Comparison of ENCODE assay signal across 1 cellular context in the genomic region with DNA sequence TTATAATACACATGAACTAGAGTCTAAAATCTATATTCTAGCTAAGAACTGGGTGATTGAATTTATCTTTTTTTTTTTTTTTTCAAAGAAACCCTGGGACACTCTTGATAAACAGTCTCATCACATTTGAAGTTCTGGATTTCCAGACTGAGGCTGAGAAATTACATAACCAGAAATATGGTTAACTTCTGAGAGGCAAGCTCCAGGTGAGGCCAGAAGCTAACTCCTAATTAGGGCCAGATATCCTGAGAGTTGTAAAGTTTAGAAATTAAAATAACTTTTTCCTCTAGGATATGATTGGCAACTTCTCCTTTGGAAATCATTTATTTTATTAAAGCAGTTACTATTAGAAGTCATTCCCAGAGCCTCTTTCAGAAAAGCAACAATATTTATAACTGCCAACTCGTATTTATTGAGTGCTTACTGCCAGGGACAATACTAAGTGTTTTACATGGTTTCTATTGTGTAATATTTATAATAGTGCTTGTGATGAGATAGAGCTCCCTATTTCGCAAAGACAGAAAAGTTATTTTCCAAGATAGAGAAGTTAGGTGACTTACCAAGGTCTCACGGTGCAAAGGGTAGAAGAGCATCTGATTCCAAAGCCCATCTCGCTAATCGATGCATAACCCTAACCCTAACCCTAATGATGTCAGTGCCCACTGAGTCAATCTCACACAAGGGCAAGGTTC.
TF ChIP-seq lines count a peak whose summit lies in the region.

No MANE protein-coding gene starts in this region.

TF ChIP-seq in HepG2, 621 proteins besides CTCF, POLR2A, EP300 and RAD21 (continued from another document and continues in another):
- TF ChIP-seq, protein P1, sequence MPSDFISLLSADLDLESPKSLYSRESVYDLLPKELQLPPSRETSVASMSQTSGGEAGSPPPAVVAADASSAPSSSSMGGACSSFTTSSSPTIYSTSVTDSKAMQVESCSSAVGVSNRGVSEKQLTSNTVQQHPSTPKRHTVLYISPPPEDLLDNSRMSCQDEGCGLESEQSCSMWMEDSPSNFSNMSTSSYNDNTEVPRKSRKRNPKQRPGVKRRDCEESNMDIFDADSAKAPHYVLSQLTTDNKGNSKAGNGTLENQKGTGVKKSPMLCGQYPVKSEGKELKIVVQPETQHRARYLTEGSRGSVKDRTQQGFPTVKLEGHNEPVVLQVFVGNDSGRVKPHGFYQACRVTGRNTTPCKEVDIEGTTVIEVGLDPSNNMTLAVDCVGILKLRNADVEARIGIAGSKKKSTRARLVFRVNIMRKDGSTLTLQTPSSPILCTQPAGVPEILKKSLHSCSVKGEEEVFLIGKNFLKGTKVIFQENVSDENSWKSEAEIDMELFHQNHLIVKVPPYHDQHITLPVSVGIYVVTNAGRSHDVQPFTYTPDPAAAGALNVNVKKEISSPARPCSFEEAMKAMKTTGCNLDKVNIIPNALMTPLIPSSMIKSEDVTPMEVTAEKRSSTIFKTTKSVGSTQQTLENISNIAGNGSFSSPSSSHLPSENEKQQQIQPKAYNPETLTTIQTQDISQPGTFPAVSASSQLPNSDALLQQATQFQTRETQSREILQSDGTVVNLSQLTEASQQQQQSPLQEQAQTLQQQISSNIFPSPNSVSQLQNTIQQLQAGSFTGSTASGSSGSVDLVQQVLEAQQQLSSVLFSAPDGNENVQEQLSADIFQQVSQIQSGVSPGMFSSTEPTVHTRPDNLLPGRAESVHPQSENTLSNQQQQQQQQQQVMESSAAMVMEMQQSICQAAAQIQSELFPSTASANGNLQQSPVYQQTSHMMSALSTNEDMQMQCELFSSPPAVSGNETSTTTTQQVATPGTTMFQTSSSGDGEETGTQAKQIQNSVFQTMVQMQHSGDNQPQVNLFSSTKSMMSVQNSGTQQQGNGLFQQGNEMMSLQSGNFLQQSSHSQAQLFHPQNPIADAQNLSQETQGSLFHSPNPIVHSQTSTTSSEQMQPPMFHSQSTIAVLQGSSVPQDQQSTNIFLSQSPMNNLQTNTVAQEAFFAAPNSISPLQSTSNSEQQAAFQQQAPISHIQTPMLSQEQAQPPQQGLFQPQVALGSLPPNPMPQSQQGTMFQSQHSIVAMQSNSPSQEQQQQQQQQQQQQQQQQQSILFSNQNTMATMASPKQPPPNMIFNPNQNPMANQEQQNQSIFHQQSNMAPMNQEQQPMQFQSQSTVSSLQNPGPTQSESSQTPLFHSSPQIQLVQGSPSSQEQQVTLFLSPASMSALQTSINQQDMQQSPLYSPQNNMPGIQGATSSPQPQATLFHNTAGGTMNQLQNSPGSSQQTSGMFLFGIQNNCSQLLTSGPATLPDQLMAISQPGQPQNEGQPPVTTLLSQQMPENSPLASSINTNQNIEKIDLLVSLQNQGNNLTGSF (CRISPR knock-in tag; IDR thresholded peaks at IDR 0.05) = no peak
- peak; percentile 86 for TF ChIP-seq SIX4 (CRISPR knock-in tag; IDR thresholded peaks at IDR 0.05)
- TF ChIP-seq, protein P2, sequence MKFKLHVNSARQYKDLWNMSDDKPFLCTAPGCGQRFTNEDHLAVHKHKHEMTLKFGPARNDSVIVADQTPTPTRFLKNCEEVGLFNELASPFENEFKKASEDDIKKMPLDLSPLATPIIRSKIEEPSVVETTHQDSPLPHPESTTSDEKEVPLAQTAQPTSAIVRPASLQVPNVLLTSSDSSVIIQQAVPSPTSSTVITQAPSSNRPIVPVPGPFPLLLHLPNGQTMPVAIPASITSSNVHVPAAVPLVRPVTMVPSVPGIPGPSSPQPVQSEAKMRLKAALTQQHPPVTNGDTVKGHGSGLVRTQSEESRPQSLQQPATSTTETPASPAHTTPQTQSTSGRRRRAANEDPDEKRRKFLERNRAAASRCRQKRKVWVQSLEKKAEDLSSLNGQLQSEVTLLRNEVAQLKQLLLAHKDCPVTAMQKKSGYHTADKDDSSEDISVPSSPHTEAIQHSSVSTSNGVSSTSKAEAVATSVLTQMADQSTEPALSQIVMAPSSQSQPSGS (CRISPR knock-in tag; IDR thresholded peaks at IDR 0.05) = peak; percentile 100
- peak; percentile 77; the same call in 1 of the 2 replicates for TF ChIP-seq RFXAP (CRISPR knock-in tag; IDR thresholded peaks at IDR 0.05; ENCODE audit: borderline replicate concordance)
- TF ChIP-seq, protein P3, sequence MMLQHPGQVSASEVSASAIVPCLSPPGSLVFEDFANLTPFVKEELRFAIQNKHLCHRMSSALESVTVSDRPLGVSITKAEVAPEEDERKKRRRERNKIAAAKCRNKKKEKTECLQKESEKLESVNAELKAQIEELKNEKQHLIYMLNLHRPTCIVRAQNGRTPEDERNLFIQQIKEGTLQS (CRISPR knock-in tag; IDR thresholded peaks at IDR 0.05) = peak; percentile 94
- TF ChIP-seq SOX5 (CRISPR knock-in tag; IDR thresholded peaks at IDR 0.05; ENCODE audit: borderline replicate concordance) = peak; percentile 90
- no peak for TF ChIP-seq SRSF9 (IDR thresholded peaks at IDR 0.05; ENCODE audit: borderline replicate concordance, insufficient read depth, low read depth, low read length, poor library complexity, severe bottlenecking)
- TF ChIP-seq, protein P4, sequence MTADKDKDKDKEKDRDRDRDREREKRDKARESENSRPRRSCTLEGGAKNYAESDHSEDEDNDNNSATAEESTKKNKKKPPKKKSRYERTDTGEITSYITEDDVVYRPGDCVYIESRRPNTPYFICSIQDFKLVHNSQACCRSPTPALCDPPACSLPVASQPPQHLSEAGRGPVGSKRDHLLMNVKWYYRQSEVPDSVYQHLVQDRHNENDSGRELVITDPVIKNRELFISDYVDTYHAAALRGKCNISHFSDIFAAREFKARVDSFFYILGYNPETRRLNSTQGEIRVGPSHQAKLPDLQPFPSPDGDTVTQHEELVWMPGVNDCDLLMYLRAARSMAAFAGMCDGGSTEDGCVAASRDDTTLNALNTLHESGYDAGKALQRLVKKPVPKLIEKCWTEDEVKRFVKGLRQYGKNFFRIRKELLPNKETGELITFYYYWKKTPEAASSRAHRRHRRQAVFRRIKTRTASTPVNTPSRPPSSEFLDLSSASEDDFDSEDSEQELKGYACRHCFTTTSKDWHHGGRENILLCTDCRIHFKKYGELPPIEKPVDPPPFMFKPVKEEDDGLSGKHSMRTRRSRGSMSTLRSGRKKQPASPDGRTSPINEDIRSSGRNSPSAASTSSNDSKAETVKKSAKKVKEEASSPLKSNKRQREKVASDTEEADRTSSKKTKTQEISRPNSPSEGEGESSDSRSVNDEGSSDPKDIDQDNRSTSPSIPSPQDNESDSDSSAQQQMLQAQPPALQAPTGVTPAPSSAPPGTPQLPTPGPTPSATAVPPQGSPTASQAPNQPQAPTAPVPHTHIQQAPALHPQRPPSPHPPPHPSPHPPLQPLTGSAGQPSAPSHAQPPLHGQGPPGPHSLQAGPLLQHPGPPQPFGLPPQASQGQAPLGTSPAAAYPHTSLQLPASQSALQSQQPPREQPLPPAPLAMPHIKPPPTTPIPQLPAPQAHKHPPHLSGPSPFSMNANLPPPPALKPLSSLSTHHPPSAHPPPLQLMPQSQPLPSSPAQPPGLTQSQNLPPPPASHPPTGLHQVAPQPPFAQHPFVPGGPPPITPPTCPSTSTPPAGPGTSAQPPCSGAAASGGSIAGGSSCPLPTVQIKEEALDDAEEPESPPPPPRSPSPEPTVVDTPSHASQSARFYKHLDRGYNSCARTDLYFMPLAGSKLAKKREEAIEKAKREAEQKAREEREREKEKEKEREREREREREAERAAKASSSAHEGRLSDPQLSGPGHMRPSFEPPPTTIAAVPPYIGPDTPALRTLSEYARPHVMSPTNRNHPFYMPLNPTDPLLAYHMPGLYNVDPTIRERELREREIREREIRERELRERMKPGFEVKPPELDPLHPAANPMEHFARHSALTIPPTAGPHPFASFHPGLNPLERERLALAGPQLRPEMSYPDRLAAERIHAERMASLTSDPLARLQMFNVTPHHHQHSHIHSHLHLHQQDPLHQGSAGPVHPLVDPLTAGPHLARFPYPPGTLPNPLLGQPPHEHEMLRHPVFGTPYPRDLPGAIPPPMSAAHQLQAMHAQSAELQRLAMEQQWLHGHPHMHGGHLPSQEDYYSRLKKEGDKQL (CRISPR knock-in tag; IDR thresholded peaks at IDR 0.05; ENCODE audit: low read depth) = peak; percentile 90
- no peak for TF ChIP-seq ZNF138 (CRISPR knock-in tag; IDR thresholded peaks at IDR 0.05; ENCODE audit: low read depth)
- peak; percentile 85; the same call in 1 of the 2 replicates for TF ChIP-seq HOXD1 (CRISPR knock-in tag; IDR thresholded peaks at IDR 0.05)
- TF ChIP-seq, protein P5, sequence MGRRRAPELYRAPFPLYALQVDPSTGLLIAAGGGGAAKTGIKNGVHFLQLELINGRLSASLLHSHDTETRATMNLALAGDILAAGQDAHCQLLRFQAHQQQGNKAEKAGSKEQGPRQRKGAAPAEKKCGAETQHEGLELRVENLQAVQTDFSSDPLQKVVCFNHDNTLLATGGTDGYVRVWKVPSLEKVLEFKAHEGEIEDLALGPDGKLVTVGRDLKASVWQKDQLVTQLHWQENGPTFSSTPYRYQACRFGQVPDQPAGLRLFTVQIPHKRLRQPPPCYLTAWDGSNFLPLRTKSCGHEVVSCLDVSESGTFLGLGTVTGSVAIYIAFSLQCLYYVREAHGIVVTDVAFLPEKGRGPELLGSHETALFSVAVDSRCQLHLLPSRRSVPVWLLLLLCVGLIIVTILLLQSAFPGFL (CRISPR knock-in tag; IDR thresholded peaks at IDR 0.05) = no peak
- TF ChIP-seq, protein P6, sequence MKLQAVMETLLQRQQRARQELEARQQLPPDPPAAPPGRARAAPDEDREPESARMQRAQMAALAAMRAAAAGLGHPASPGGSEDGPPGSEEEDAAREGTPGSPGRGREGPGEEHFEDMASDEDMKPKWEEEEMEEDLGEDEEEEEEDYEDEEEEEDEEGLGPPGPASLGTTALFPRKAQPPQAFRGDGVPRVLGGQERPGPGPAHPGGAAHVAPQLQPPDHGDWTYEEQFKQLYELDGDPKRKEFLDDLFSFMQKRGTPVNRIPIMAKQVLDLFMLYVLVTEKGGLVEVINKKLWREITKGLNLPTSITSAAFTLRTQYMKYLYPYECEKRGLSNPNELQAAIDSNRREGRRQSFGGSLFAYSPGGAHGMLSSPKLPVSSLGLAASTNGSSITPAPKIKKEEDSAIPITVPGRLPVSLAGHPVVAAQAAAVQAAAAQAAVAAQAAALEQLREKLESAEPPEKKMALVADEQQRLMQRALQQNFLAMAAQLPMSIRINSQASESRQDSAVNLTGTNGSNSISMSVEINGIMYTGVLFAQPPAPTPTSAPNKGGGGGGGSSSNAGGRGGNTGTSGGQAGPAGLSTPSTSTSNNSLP (IDR thresholded peaks at IDR 0.05; ENCODE audit: low read depth, low read length) = peak; percentile 95
- TF ChIP-seq, protein P7, sequence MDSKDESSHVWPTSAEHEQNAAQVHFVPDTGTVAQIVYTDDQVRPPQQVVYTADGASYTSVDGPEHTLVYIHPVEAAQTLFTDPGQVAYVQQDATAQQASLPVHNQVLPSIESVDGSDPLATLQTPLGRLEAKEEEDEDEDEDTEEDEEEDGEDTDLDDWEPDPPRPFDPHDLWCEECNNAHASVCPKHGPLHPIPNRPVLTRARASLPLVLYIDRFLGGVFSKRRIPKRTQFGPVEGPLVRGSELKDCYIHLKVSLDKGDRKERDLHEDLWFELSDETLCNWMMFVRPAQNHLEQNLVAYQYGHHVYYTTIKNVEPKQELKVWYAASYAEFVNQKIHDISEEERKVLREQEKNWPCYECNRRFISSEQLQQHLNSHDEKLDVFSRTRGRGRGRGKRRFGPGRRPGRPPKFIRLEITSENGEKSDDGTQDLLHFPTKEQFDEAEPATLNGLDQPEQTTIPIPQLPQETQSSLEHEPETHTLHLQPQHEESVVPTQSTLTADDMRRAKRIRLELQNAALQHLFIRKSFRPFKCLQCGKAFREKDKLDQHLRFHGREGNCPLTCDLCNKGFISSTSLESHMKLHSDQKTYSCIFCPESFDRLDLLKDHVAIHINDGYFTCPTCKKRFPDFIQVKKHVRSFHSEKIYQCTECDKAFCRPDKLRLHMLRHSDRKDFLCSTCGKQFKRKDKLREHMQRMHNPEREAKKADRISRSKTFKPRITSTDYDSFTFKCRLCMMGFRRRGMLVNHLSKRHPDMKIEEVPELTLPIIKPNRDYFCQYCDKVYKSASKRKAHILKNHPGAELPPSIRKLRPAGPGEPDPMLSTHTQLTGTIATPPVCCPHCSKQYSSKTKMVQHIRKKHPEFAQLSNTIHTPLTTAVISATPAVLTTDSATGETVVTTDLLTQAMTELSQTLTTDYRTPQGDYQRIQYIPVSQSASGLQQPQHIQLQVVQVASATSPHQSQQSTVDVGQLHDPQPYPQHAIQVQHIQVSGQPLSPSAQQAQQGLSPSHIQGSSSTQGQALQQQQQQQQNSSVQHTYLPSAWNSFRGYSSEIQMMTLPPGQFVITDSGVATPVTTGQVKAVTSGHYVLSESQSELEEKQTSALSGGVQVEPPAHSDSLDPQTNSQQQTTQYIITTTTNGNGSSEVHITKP (CRISPR knock-in tag; IDR thresholded peaks at IDR 0.05; ENCODE audit: low read depth) = 0 out of 2 replicates have a peak, but pooled peaks have one; percentile 60
- no peak for TF ChIP-seq ZNF326 (CRISPR knock-in tag; IDR thresholded peaks at IDR 0.05; ENCODE audit: borderline replicate concordance)
- TF ChIP-seq NR2F6 (IDR thresholded peaks at IDR 0.05) = peak; percentile 97
- peak; percentile 98 for TF ChIP-seq NR2F6 (CRISPR knock-in tag; IDR thresholded peaks at IDR 0.05)
- 0 out of 2 replicates have a peak, but pooled peaks have one; percentile 61 for TF ChIP-seq SATB2 (CRISPR knock-in tag; IDR thresholded peaks at IDR 0.05)
- TF ChIP-seq ZNF766 (CRISPR knock-in tag; IDR thresholded peaks at IDR 0.05; ENCODE audit: borderline replicate concordance) = no peak
- TF ChIP-seq ZNF292 (CRISPR knock-in tag; IDR thresholded peaks at IDR 0.05; ENCODE audit: borderline replicate concordance, low read depth) = no peak
- TF ChIP-seq, protein P8, sequence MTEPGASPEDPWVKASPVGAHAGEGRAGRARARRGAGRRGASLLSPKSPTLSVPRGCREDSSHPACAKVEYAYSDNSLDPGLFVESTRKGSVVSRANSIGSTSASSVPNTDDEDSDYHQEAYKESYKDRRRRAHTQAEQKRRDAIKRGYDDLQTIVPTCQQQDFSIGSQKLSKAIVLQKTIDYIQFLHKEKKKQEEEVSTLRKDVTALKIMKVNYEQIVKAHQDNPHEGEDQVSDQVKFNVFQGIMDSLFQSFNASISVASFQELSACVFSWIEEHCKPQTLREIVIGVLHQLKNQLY (CRISPR knock-in tag; IDR thresholded peaks at IDR 0.05) = peak; percentile 80
- peak; percentile 94; the same call in 1 of the 2 replicates for TF ChIP-seq NCOA1 (CRISPR knock-in tag; IDR thresholded peaks at IDR 0.05)
- TF ChIP-seq HNF4G (IDR thresholded peaks at IDR 0.05; ENCODE audit: borderline replicate concordance, low read depth, low read length) = peak; percentile 98
- peak; percentile 96 for TF ChIP-seq HNF4G (CRISPR knock-in tag; IDR thresholded peaks at IDR 0.05; ENCODE audit: borderline replicate concordance, low read depth)
- peak; percentile 89 for TF ChIP-seq TEAD3 (CRISPR knock-in tag; optimal IDR thresholded peaks at IDR 0.05; ENCODE audit: borderline replicate concordance)
- TF ChIP-seq ZNF234 (CRISPR knock-in tag; conservative IDR thresholded peaks at IDR 0.05) = no peak
- no peak for TF ChIP-seq ZBTB8A (CRISPR knock-in tag; IDR thresholded peaks at IDR 0.05; ENCODE audit: borderline replicate concordance, low read depth)
- TF ChIP-seq, protein P9, sequence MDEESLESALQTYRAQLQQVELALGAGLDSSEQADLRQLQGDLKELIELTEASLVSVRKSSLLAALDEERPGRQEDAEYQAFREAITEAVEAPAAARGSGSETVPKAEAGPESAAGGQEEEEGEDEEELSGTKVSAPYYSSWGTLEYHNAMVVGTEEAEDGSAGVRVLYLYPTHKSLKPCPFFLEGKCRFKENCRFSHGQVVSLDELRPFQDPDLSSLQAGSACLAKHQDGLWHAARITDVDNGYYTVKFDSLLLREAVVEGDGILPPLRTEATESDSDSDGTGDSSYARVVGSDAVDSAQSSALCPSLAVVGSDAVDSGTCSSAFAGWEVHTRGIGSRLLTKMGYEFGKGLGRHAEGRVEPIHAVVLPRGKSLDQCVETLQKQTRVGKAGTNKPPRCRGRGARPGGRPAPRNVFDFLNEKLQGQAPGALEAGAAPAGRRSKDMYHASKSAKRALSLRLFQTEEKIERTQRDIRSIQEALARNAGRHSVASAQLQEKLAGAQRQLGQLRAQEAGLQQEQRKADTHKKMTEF (CRISPR knock-in tag; IDR thresholded peaks at IDR 0.05) = peak; percentile 96
- TF ChIP-seq ZNF558 (CRISPR knock-in tag; IDR thresholded peaks at IDR 0.05; ENCODE audit: borderline replicate concordance) = no peak; the same call in 1 of the 2 replicates
- TF ChIP-seq ZMYM3 (CRISPR knock-in tag; IDR thresholded peaks at IDR 0.05) = peak; percentile 77; the same call in 1 of the 2 replicates
